In the genomic region with DNA sequence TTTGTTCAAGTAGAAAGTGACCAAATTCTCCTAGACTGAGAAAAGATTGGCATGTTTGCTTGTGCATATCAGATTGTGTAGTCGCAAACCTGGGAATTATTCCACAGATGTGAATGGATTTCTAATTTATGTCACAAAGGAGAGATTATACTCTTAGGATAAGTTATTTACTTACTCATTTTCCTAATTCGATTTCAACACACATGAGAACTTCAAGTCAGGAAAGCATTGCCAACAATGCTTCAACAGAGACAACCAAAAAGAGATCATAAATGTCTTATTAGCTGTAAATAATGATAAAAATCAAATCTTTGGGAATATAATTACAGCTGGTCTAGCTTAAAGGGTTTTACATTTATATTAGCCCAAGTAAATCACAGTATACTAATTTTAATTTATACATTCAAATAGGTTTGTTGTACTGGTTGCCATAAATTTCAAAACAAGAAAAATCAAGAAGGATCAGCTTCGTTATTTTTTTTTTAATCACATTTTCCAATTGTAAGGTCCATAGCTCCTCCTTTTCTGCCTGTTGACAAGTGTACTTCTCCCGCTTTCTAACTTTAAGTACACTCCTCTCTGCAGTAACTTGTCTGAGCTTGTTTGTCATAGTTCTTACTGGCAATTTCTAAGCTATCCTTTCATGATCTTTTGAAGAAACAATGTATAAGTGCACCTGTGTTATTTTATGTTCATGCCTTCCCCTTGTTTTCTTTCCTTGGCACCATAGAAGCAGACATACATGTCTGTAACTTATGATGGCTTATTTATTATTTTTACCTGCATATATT, we compare ENCODE assay signal across 23 cellular contexts.
A peak's percentile ranks its signal among the peaks of the same experiment; 100 is the strongest.
DNase-seq lines count a peak whose midpoint lies in the region; ATAC-seq and TF ChIP-seq lines count a peak whose summit lies in the region.
"Had no signal": no experiment of that assay in that cellular context is flagged by ENCODE, and none has a peak within 500 bp of the region (broad histone marks: within the 10 kb centered on the region; RNA-seq: fewer than 3 reads in every experiment).

No MANE protein-coding gene starts in this region.

- H3K36me3 ChIP-seq in left lung, result no peaks in the 10 kb centered on the region

- ATAC-seq in left lung, result peak; percentile 81
- no peak for ATAC-seq in HG02973 (IDR thresholded peaks at IDR 0.05; ENCODE audit: unreplicated experiment)
- no peak for ATAC-seq in activated naive CD4-positive, alpha-beta T cell treated with anti-CD3 and anti-CD28 coated beads, Interleukin-2, amount 50 U/mL, for 72 hours

- no peaks in the 10 kb centered on the region for H3K4me1 ChIP-seq in left lung

- DNase-seq in NCI-H82 (lab: John Stamatoyannopoulos, UW), result peak; percentile 28
- no peak for DNase-seq in NCI-H82 treated with DMSO at 0.1 percent for 48 hours (lab: John Stamatoyannopoulos, UW; ENCODE audit: unreplicated experiment)
- DNase-seq in DMS79 treated with DMSO at 0.1 percent for 48 hours (lab: John Stamatoyannopoulos, UW), result peak; percentile 87
- no peak for DNase-seq in left lung
- no peak for DNase-seq in activated naive CD4-positive, alpha-beta T cell treated with anti-CD3 and anti-CD28 coated beads, Interleukin-2, amount 50 U/mL, for 72 hours (ENCODE audit: low spot score in 2 of 2)
- DNase-seq in RPMI8226, result no peak
- DNase-seq: C1 segment of cervical spinal cord; CD4-positive, alpha-beta memory T cell; COR-L47; DMS53; GF-D8; HCEC 1CT; IMR-90; KG1; MM.1S; NCI-H1417 treated with DMSO at 0.1 percent for 48 hours; NCI-H1694 treated with DMSO at 0.1 percent for 48 hours; NCI-H446 treated with DMSO at 0.1 percent for 48 hours; NCI-H69; PC-9; SHP77 had no signal

- H3K4me3 ChIP-seq in left lung, result no peak overlapping the region
- H3K4me3 ChIP-seq: PC-9 had no signal

- intact Hi-C loops in left lung (cut with DNase I), result no loop called here

- no peak overlapping the region for H3K27ac Mint-ChIP-seq in activated naive CD4-positive, alpha-beta T cell treated with anti-CD3 and anti-CD28 coated beads, Interleukin-2, amount 50 U/mL, for 72 hours
- H3K27ac Mint-ChIP-seq: CD4-positive, alpha-beta memory T cell had no signal

- H3K27ac ChIP-seq in VCaP (peak overlapping the region; percentile 1; the same call in 1 of the 2 replicates), left lung (no peak overlapping the region)
- H3K27ac ChIP-seq: PC-9 had no signal

- H3K27me3 ChIP-seq in left lung, result no peaks in the 10 kb centered on the region

- no peaks in the 10 kb centered on the region for H3K9me3 ChIP-seq in left lung

- H3K9me3 Mint-ChIP-seq in activated naive CD4-positive, alpha-beta T cell treated with anti-CD3 and anti-CD28 coated beads, Interleukin-2, amount 50 U/mL, for 72 hours, result peaks cover 5 to 7% of the 10 kb centered on the region in 2 donors

- no peaks in the 10 kb centered on the region for H3K36me3 Mint-ChIP-seq in activated naive CD4-positive, alpha-beta T cell treated with anti-CD3 and anti-CD28 coated beads, Interleukin-2, amount 50 U/mL, for 72 hours
- H3K36me3 Mint-ChIP-seq: CD4-positive, alpha-beta memory T cell had no signal

- no peak for TF ChIP-seq CTCF in VCaP (conservative IDR thresholded peaks at IDR 0.05)
- no peak for TF ChIP-seq CTCF in left lung (IDR thresholded peaks at IDR 0.05)

Comparison
In these comparisons a context has a peak if more than half of its experiments do, and no peak if none do; other contexts are left out.
1. DNase-seq: peak in NCI-H82 (single experiment) and DMS79 treated with DMSO at 0.1 percent for 48 hours (single experiment); none in NCI-H82 treated with DMSO at 0.1 percent for 48 hours (single experiment), left lung (0 of 2), activated naive CD4-positive, alpha-beta T cell treated with anti-CD3 and anti-CD28 coated beads, Interleukin-2, amount 50 U/mL, for 72 hours (0 of 2) and RPMI8226 (single experiment).